24 cellular contexts compared by ENCODE assay signal in genomic region chr1:179476484-179476883, GRCh38.
"Had no signal": no experiment of that assay in that cellular context is flagged by ENCODE, and none has a peak within 500 bp of the region (broad histone marks: within the 10 kb centered on the region; RNA-seq: fewer than 3 reads in every experiment).

No MANE protein-coding gene starts in this region.

- H3K4me1 Mint-ChIP-seq: activated CD4-positive, alpha-beta T cell treated with anti-CD3 and anti-CD28 coated beads, Interleukin-2, amount 10 ng/mL, durations not matched to agents 7 days and 5 days; activated naive CD4-positive, alpha-beta T cell treated with anti-CD3 and anti-CD28 coated beads, Interleukin-2, amount 50 U/mL, for 24 hours; natural killer cell had no signal

- H3K27ac Mint-ChIP-seq: activated CD4-positive, alpha-beta T cell treated with anti-CD3 and anti-CD28 coated beads, Interleukin-2, amount 10 ng/mL, durations not matched to agents 7 days and 5 days; activated CD8-positive, alpha-beta T cell treated with anti-CD3 and anti-CD28 coated beads, Interleukin-2, amount 10 ng/mL, durations not matched to agents 7 days and 5 days; activated naive CD4-positive, alpha-beta T cell treated with anti-CD3 and anti-CD28 coated beads, Interleukin-2, amount 50 U/mL, for 24 hours; activated T-helper 1 cell treated with anti-CD3 and anti-CD28 coated beads, Interleukin-12 subunit alpha, Interleukin-12 subunit beta, Interleukin-2, Interleukin-4 antibody, amounts not matched to agents 30 ng/mL and 10 ng/mL and 1 ng/mL, durations not matched to agents 14 hours and 24 hours and 36 hours; natural killer cell; progenitor cell of endocrine pancreas; type B pancreatic cell had no signal

- H3K4me3 ChIP-seq: ascending aorta, gastrocnemius medialis, left ventricle myocardium inferior, thoracic aorta, vagina had no signal

- H3K36me3 Mint-ChIP-seq: type B pancreatic cell had no signal

- H3K27me3 Mint-ChIP-seq: activated CD4-positive, alpha-beta T cell treated with anti-CD3 and anti-CD28 coated beads, Interleukin-2, amount 10 ng/mL, durations not matched to agents 7 days and 5 days; progenitor cell of endocrine pancreas; type B pancreatic cell had no signal

- ATAC-seq: activated CD8-positive, alpha-beta T cell treated with anti-CD3 and anti-CD28 coated beads, Interleukin-2, amount 10 ng/mL, durations not matched to agents 7 days and 5 days; esophagus mucosa; gastrocnemius medialis; natural killer cell had no signal

- H3K27ac ChIP-seq: ascending aorta, gastrocnemius medialis, left ventricle myocardium inferior, thoracic aorta, vagina had no signal

- H3K9me3 ChIP-seq: gastrocnemius medialis, vagina had no signal

- H3K4me1 ChIP-seq: ascending aorta, gastrocnemius medialis, left ventricle myocardium inferior, vagina had no signal

- DNase-seq: activated CD4-positive, alpha-beta T cell treated with anti-CD3 and anti-CD28 coated beads, Interleukin-2, amount 10 ng/mL, durations not matched to agents 7 days and 5 days; activated CD4-positive, CD25-positive, alpha-beta regulatory T cell treated with anti-CD3 and anti-CD28 coated beads, Interleukin-2, amount 50 U/mL, for 72 hours; activated CD8-positive, alpha-beta T cell treated with anti-CD3 and anti-CD28 coated beads, Interleukin-2, amount 10 ng/mL, durations not matched to agents 7 days and 5 days; activated gamma-delta T cell treated with Interleukin-2 at 50 U/mL for 16 hours; central memory CD4-positive, alpha-beta T cell; dermis blood vessel endothelial cell; effector CD8-positive, alpha-beta T cell; gastrocnemius medialis; head of caudate nucleus; hypothalamus; left ventricle myocardium inferior; midbrain; natural killer cell; stimulated activated CD4-positive, alpha-beta T cell treated with anti-CD3 and anti-CD28 coated beads, Interleukin-4, amount 100 ng/mL, for 24 hours; stimulated activated naive CD4-positive, alpha-beta T cell treated with Interleukin-2 at 50 U/mL for 16 hours; T-helper 9 cell had no signal

- H3K4me3 Mint-ChIP-seq: activated CD4-positive, alpha-beta T cell treated with anti-CD3 and anti-CD28 coated beads, Interleukin-2, amount 10 ng/mL, durations not matched to agents 7 days and 5 days; activated CD8-positive, alpha-beta T cell treated with anti-CD3 and anti-CD28 coated beads, Interleukin-2, amount 10 ng/mL, durations not matched to agents 7 days and 5 days; activated naive CD4-positive, alpha-beta T cell treated with anti-CD3 and anti-CD28 coated beads, Interleukin-2, amount 50 U/mL, for 24 hours; activated T-helper 1 cell treated with anti-CD3 and anti-CD28 coated beads, Interleukin-12 subunit alpha, Interleukin-12 subunit beta, Interleukin-2, Interleukin-4 antibody, amounts not matched to agents 30 ng/mL and 10 ng/mL and 1 ng/mL, durations not matched to agents 14 hours and 24 hours and 36 hours; natural killer cell; type B pancreatic cell had no signal

- H3K27me3 ChIP-seq: ascending aorta, gastrocnemius medialis, vagina had no signal

- H3K36me3 ChIP-seq: ascending aorta, gastrocnemius medialis, left ventricle myocardium inferior, thoracic aorta, vagina had no signal
